8 cellular contexts compared by ENCODE assay signal in the genomic region with DNA sequence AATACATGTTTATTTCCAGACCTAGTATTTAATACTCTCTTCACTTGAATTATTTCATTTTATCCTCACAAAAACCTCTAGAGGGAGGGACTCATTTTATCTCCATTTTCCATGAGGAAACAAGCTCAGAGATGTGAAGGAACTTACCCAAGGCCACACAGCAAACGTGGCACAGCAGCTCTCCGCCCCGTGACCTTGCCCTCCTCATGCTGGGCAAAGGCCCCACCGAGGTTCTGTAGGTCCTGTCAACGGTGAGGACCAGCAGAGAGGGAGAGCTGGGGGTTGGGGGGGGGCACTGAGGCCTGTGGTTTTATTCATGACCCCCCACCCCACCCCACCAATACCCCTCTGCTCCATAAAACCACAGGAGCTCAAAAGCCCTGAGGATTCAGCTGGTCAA. TPM values are rescaled to one million over a fixed set of nuclear protein-coding genes. Genes with fewer than 3 reads are reported as not detected.
DNase-seq lines count a peak whose midpoint lies in the region; ATAC-seq and TF ChIP-seq lines count a peak whose summit lies in the region.

No MANE protein-coding gene starts in this region.

- no peak for TF ChIP-seq CTCF in GM06990 (IDR thresholded peaks at IDR 0.05; ENCODE audit: insufficient read depth, low read length, poor library complexity, severe bottlenecking)
- TF ChIP-seq CTCF in Peyer's patch (IDR thresholded peaks at IDR 0.05): no peak
- TF ChIP-seq CTCF in endodermal cell (conservative IDR thresholded peaks at IDR 0.05): no peak
- no peak for TF ChIP-seq CTCF in psoas muscle (IDR thresholded peaks at IDR 0.05)

- H3K27me3 ChIP-seq in GM06990 (replicated peaks; ENCODE audit: control insufficient read depth, insufficient read depth, low read length) (no peaks in the 10 kb centered on the region), Peyer's patch (no peaks in the 10 kb centered on the region), endodermal cell (ENCODE audit: control insufficient read depth, insufficient read depth, low read length, poor library complexity, severe bottlenecking) (no peaks in the 10 kb centered on the region), psoas muscle (ENCODE audit: insufficient read depth in 3 of 3, low read length in 2 of 3) (no peaks in the 10 kb centered on the region)

- peaks cover 0 to 56% (median 8%) of the 10 kb centered on the region in 4 donors for H3K4me1 ChIP-seq in Peyer's patch
- peaks cover 3% of the 10 kb centered on the region for H3K4me1 ChIP-seq in endodermal cell (ENCODE audit: control insufficient read depth, insufficient read depth, low read length)
- H3K4me1 ChIP-seq in psoas muscle: peaks cover 19% of the 10 kb centered on the region

- WGBS in endodermal cell (ENCODE audit: insufficient coverage in 1 of 2, insufficient read length in 1 of 2), 2 experiments: 80 to 87% methylated on average over 3 to 5 of the region's 5 CpGs
- 75 to 81% (median 77%) methylated on average over 5 of the region's 5 CpGs for WGBS in psoas muscle, 3 donors

- DNase-seq in GM06990 (ENCODE audit: extremely low read depth, insufficient read length) (no peak), Peyer's patch (no peak), endodermal cell (no peak), psoas muscle (no peak), MV-4-11 (lab: John Stamatoyannopoulos, UW) (no peak), NCI-H1105 (lab: John Stamatoyannopoulos, UW) (no peak), NCI-H1417 (lab: John Stamatoyannopoulos, UW) (no peak), NCI-H2081 (lab: John Stamatoyannopoulos, UW) (no peak)

- intact Hi-C loops in psoas muscle (cut with DNase I): no loop called here

- H3K9me3 ChIP-seq in Peyer's patch: no peaks in the 10 kb centered on the region
- no peaks in the 10 kb centered on the region for H3K9me3 ChIP-seq in endodermal cell (ENCODE audit: control insufficient read depth, low read length)
- H3K9me3 ChIP-seq in psoas muscle: no peaks in the 10 kb centered on the region

- no peak overlapping the region for H3K9ac ChIP-seq in endodermal cell (ENCODE audit: extremely low read depth, low read length, poor library complexity, severe bottlenecking)

- no peak for ATAC-seq in psoas muscle

- peaks cover 4% of the 10 kb centered on the region for H3K4me1 Mint-ChIP-seq in endodermal cell

- H3K27me3 Mint-ChIP-seq in endodermal cell (ENCODE audit: insufficient read depth): no peaks in the 10 kb centered on the region

- no peak for TF ChIP-seq POLR2A in Peyer's patch (IDR thresholded peaks at IDR 0.05)

- no peaks in the 10 kb centered on the region; the same call in 1 of the 2 replicates for H3K36me3 ChIP-seq in GM06990 (ENCODE audit: control insufficient read depth, insufficient read depth, low read length)
- H3K36me3 ChIP-seq in Peyer's patch: no peaks in the 10 kb centered on the region
- peaks cover 15% of the 10 kb centered on the region for H3K36me3 ChIP-seq in endodermal cell (ENCODE audit: control insufficient read depth, insufficient read depth, low read length)
- no peaks in the 10 kb centered on the region for H3K36me3 ChIP-seq in psoas muscle (ENCODE audit: insufficient read depth in 1 of 2, low read depth in 1 of 2)

- H3K4me3 ChIP-seq in GM06990 (replicated peaks; ENCODE audit: low read depth, low read length): peak overlapping the region; percentile 28
- H3K4me3 ChIP-seq in Peyer's patch: peak overlapping the region in 3 of 4 donors; percentile 34 to 38 (median 38)
- H3K4me3 ChIP-seq in endodermal cell (ENCODE audit: low read length): no peak overlapping the region
- H3K4me3 ChIP-seq in psoas muscle: peak overlapping the region; percentile 35

- peak overlapping the region; percentile 53 to 82 (median 73) for H3K27ac ChIP-seq in Peyer's patch
- H3K27ac ChIP-seq in endodermal cell (ENCODE audit: low read depth, low read length): no peak overlapping the region
- peak overlapping the region; percentile 3 for H3K27ac ChIP-seq in psoas muscle

- H3K9me3 Mint-ChIP-seq in endodermal cell: no peaks in the 10 kb centered on the region

- no peak overlapping the region for H3K4me3 Mint-ChIP-seq in endodermal cell

- peak overlapping the region; percentile 48 for H3K27ac Mint-ChIP-seq in endodermal cell

- H3K36me3 Mint-ChIP-seq in endodermal cell (ENCODE audit: low read depth): peaks cover 32% of the 10 kb centered on the region

RNA-seq across cellular contexts. Expression of gene TLDC2, which starts 40.9 kb away (rescaled TPM):
- 100 to 1,000 TPM in 2 of 4 donors, 10 to 100 TPM in 2; 22.3 to 114 (median 70.1) TPM for total RNA-seq in Peyer's patch
- under 1 TPM; 0.18 to 0.24 TPM for total RNA-seq in endodermal cell
- 0.36 TPM for polyA plus RNA-seq in endodermal cell (2013, experiment 1 of 2)
- polyA plus RNA-seq in endodermal cell (2013, experiment 2 of 2): 0.54 TPM
- total RNA-seq in psoas muscle: under 1 TPM in 1 of 4 donors, not detected in 3; 0.15 TPM
- under 1 TPM in 2 of 3 donors, not detected in 1; 0.04 to 0.05 TPM for polyA plus RNA-seq in psoas muscle

Comparison
In these comparisons a context has a peak if more than half of its experiments do, and no peak if none do; other contexts are left out.
1. RNA of gene TLDC2, which starts 40.9 kb away (total RNA-seq): 22.3 to 114 TPM in Peyer's patch; 0.18 to 0.24 TPM in endodermal cell and 0.15 TPM in psoas muscle; every median in the first group is over 10 times any median in the second.